10 cellular contexts compared by ENCODE assay signal in genomic region chr4:82784615-82785247, GRCh38. TPM values are rescaled to one million over a fixed set of nuclear protein-coding genes. Genes with fewer than 3 reads are reported as not detected.
DNase-seq lines count a peak whose midpoint lies in the region; ATAC-seq, FAIRE-seq and TF ChIP-seq lines count a peak whose summit lies in the region.
"Had no signal": no experiment of that assay in that cellular context is flagged by ENCODE, and none has a peak within 500 bp of the region (broad histone marks: within the 10 kb centered on the region; RNA-seq: fewer than 3 reads in every experiment).

No MANE protein-coding gene starts in this region.

- peaks cover 53% of the 10 kb centered on the region for H3K4me1 ChIP-seq in neural progenitor cell
- H3K4me1 ChIP-seq in right lobe of liver: no peaks in the 10 kb centered on the region

- H3K79me2 ChIP-seq in neural progenitor cell (ENCODE audit: low read depth): no peaks in the 10 kb centered on the region

- no peak for TF ChIP-seq POLR2A in right lobe of liver (IDR thresholded peaks at IDR 0.05)

- intact Hi-C loops in right lobe of liver (cut with DNase I): no loop called here

- ATAC-seq in right lobe of liver (no peak), HG02840 (IDR thresholded peaks at IDR 0.05; ENCODE audit: low FRiP score, unreplicated experiment) (no peak)

- H3K9me3 Mint-ChIP-seq in neural progenitor cell: no peaks in the 10 kb centered on the region

- peaks cover 55% of the 10 kb centered on the region for H3F3A ChIP-seq in neural progenitor cell (ENCODE audit: low read depth)

- no peak for TF ChIP-seq CTCF in D721Med (IDR thresholded peaks at IDR 0.05; ENCODE audit: insufficient read depth, missing control alignments)
- no peak for TF ChIP-seq CTCF in neural progenitor cell (IDR thresholded peaks at IDR 0.05)
- TF ChIP-seq CTCF in right lobe of liver (IDR thresholded peaks at IDR 0.05): no peak

- no peaks in the 10 kb centered on the region for H3K9me3 ChIP-seq in neural progenitor cell (ENCODE audit: low read depth)
- H3K9me3 ChIP-seq in right lobe of liver: no peaks in the 10 kb centered on the region
- H3K9me3 ChIP-seq: neutrophil had no signal

- H3K36me3 ChIP-seq in neural progenitor cell (no peaks in the 10 kb centered on the region), right lobe of liver (no peaks in the 10 kb centered on the region)
- H3K36me3 ChIP-seq: neutrophil had no signal

- DNase-seq in D721Med (ENCODE audit: insufficient read length, low spot score) (no peak), NCI-H1105 treated with DMSO at 0.1 percent for 48 hours (lab: John Stamatoyannopoulos, UW) (peak; percentile 81), neural progenitor cell (ENCODE audit: low spot score) (no peak), SK-N-DZ (ENCODE audit: low spot score) (no peak), epidermal melanocyte (ENCODE audit: insufficient read length, low spot score) (no peak), right lobe of liver (no peak)
- DNase-seq: DND-41 had no signal

- 34% methylated on average over 5 of the region's 6 CpGs for WGBS in right lobe of liver (ENCODE audit: insufficient coverage, low coverage, low lambda C conversion rate, missing lambda C conversion rate)

- no peak overlapping the region for H2AFZ ChIP-seq in neural progenitor cell (replicated peaks)

- H3K27me3 ChIP-seq in neural progenitor cell (peaks cover 77% of the 10 kb centered on the region), right lobe of liver (no peaks in the 10 kb centered on the region)
- H3K27me3 ChIP-seq: neutrophil had no signal

- H3K27me3 Mint-ChIP-seq in neural progenitor cell (ENCODE audit: insufficient read depth, low read depth): no peaks in the 10 kb centered on the region

- H3K4me1 Mint-ChIP-seq in neural progenitor cell: peaks cover 65% of the 10 kb centered on the region

- peak overlapping the region; percentile 80 for H3K4me3 Mint-ChIP-seq in neural progenitor cell

- peak overlapping the region; percentile 87 for H3K27ac Mint-ChIP-seq in neural progenitor cell

- peak; percentile 78 for FAIRE-seq in D721Med (lab: Jason Lieb, UNC)

- peak overlapping the region; percentile 31 for H3K4me3 ChIP-seq in neural progenitor cell
- H3K4me3 ChIP-seq in right lobe of liver: no peak overlapping the region

- H3K9ac ChIP-seq in neural progenitor cell: no peak overlapping the region

- H3K27ac ChIP-seq in cingulate gyrus (ENCODE audit: low read depth, low read length) (peak overlapping the region; percentile 70), neural progenitor cell (no peak overlapping the region), right lobe of liver (no peak overlapping the region)
- H3K27ac ChIP-seq: neutrophil had no signal

- peaks cover 2% of the 10 kb centered on the region for H3K36me3 Mint-ChIP-seq in neural progenitor cell

- H3K4me2 ChIP-seq in neural progenitor cell: peak overlapping the region; percentile 65

- peaks cover 93% of the 10 kb centered on the region for H4K20me1 ChIP-seq in neural progenitor cell (ENCODE audit: low read depth)

RNA-seq across cellular contexts. Expression of gene SCD5, which starts 13.9 kb away (rescaled TPM):
- 34.5 and 36.9 TPM in 2 replicates for total RNA-seq in neural progenitor cell (ENCODE audit: low replicate concordance)
- 23.7 and 24.8 TPM in 2 replicates for polyA plus RNA-seq in SK-N-DZ (2014; cell fraction: cytosol; rRNA removed)
- polyA plus RNA-seq in SK-N-DZ (2014; cell fraction: nucleus; rRNA removed): 4.3 and 6.6 TPM in 2 replicates
- total RNA-seq in right lobe of liver: 1 to 10 TPM in 3 of 6 experiments, under 1 TPM in 3; 0.62 to 1.4 (median 0.96) TPM

Comparison
In these comparisons a context has a peak if more than half of its experiments do, and no peak if none do; other contexts are left out.
1. RNA of gene SCD5, which starts 13.9 kb away (total RNA-seq): 34.5 to 36.9 TPM in neural progenitor cell; 0.62 to 1.4 TPM in right lobe of liver; every median in the first group is over 10 times any median in the second.